Comparison of ENCODE assay signal across 13 cellular contexts in the genomic region with DNA sequence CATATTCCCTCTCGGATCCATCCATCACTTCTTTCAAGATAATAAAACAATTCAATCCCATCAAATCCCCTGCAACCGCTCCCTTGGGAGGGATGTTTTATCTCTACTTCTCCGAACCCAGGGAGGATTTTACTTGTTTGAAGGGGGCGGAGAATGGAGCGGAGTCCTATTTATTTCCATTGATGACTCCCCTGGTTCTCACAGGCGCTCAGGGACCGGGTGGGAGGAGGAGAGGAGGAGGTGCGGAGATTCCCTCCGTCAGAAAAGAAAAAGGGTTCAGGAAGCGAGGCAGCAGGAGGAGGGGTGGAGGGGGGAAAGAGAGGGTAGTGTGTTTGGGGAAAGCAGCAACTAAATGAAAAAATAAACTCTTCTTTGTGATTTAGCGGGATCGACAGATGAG. TPM values are rescaled to one million over a fixed set of nuclear protein-coding genes. Genes with fewer than 3 reads are reported as not detected.
DNase-seq lines count a peak whose midpoint lies in the region; ATAC-seq and TF ChIP-seq lines count a peak whose summit lies in the region.
"Had no signal": no experiment of that assay in that cellular context is flagged by ENCODE, and none has a peak within 500 bp of the region (broad histone marks: within the 10 kb centered on the region; RNA-seq: fewer than 3 reads in every experiment).

No MANE protein-coding gene starts in this region.

- peak overlapping the region; percentile 79 for H3K4me3 Mint-ChIP-seq in central memory CD8-positive, alpha-beta T cell
- H3K4me3 Mint-ChIP-seq in mesothelial cell of epicardium: peak overlapping the region; percentile 84

- H3K27ac ChIP-seq in upper lobe of left lung: peak overlapping the region; percentile 78 to 96 (median 88)
- H3K27ac ChIP-seq: HL-60 had no signal

- peaks cover 10% of the 10 kb centered on the region for H3K36me3 Mint-ChIP-seq in central memory CD8-positive, alpha-beta T cell (ENCODE audit: insufficient read depth)
- H3K36me3 Mint-ChIP-seq in mesothelial cell of epicardium: no peaks in the 10 kb centered on the region

- peaks cover 27% of the 10 kb centered on the region for H3K4me1 Mint-ChIP-seq in central memory CD8-positive, alpha-beta T cell
- H3K4me1 Mint-ChIP-seq in mesothelial cell of epicardium: peaks cover 34% of the 10 kb centered on the region

- H3K4me1 ChIP-seq in upper lobe of left lung: peaks cover 8 to 18% (median 14%) of the 10 kb centered on the region in 4 donors
- H3K4me1 ChIP-seq: HAP-1 had no signal

- H3K9me3 Mint-ChIP-seq in central memory CD8-positive, alpha-beta T cell: no peaks in the 10 kb centered on the region
- H3K9me3 Mint-ChIP-seq in mesothelial cell of epicardium: no peaks in the 10 kb centered on the region

- H3K36me3 ChIP-seq in upper lobe of left lung: no peaks in the 10 kb centered on the region
- H3K36me3 ChIP-seq: HAP-1 had no signal

- TF ChIP-seq CTCF in mesothelial cell of epicardium (IDR thresholded peaks at IDR 0.05; ENCODE audit: unreplicated experiment): no peak
- no peak for TF ChIP-seq CTCF in upper lobe of left lung (IDR thresholded peaks at IDR 0.05)

- peak overlapping the region; percentile 64 to 76 (median 70) for H3K4me3 ChIP-seq in upper lobe of left lung
- H3K4me3 ChIP-seq: HAP-1 had no signal

- no peaks in the 10 kb centered on the region for H3K9me3 ChIP-seq in upper lobe of left lung
- H3K9me3 ChIP-seq: HAP-1, SK-N-SH had no signal

- ATAC-seq in Right ventricle myocardium inferior (no peak), upper lobe of left lung (ENCODE audit: low FRiP score in 2 of 2) (no peak), GM18867 (IDR thresholded peaks at IDR 0.05; ENCODE audit: unreplicated experiment) (no peak), HG02938 (IDR thresholded peaks at IDR 0.05; ENCODE audit: unreplicated experiment) (no peak), GM21737 (IDR thresholded peaks at IDR 0.05; ENCODE audit: unreplicated experiment) (no peak)
- ATAC-seq in central memory CD8-positive, alpha-beta T cell (replicated peaks; ENCODE audit: extremely low read depth, poor library complexity, severe bottlenecking): no peak

- no peak overlapping the region for H3K27ac Mint-ChIP-seq in central memory CD8-positive, alpha-beta T cell (ENCODE audit: low read depth)
- H3K27ac Mint-ChIP-seq in mesothelial cell of epicardium: peak overlapping the region; percentile 60

- H3K27me3 ChIP-seq in upper lobe of left lung: peaks cover 0 to 4% (median 0%) of the 10 kb centered on the region in 4 donors

- H3K27me3 Mint-ChIP-seq in central memory CD8-positive, alpha-beta T cell: peaks cover 76% of the 10 kb centered on the region
- H3K27me3 Mint-ChIP-seq in mesothelial cell of epicardium (ENCODE audit: low read depth): peaks cover 40% of the 10 kb centered on the region

- WGBS in upper lobe of left lung, 2 donors: 20 to 23% methylated on average over 12 of the region's 12 CpGs

- TF ChIP-seq POLR2A in upper lobe of left lung (IDR thresholded peaks at IDR 0.05): peak in 2 of 4 donors; percentile 16 to 54

- no peak for TF ChIP-seq EP300 in upper lobe of left lung (IDR thresholded peaks at IDR 0.05)

- intact Hi-C loops in Right ventricle myocardium inferior (cut with DNase I): loop anchor here (5.0 kb wide), 1 partner anchor 148 kb away; the partner anchor contains the start of gene PRDM5
- intact Hi-C loops in cardiac septum (cut with DNase I): loop anchor here (5.0 kb wide), 1 partner anchor 148 kb away; the partner anchor contains the start of gene PRDM5

- DNase-seq in Right ventricle myocardium inferior (ENCODE audit: missing footprints): peak; percentile 31
- DNase-seq in cardiac septum (ENCODE audit: low spot score): no peak
- no peak for DNase-seq in central memory CD8-positive, alpha-beta T cell (ENCODE audit: low spot score in 2 of 2)
- no peak for DNase-seq in mesothelial cell of epicardium (ENCODE audit: low spot score in 2 of 2, unreplicated experiment in 2 of 2)
- no peak for DNase-seq in upper lobe of left lung
- DNase-seq: NCI-H1930 had no signal

RNA-seq across cellular contexts. Expression of gene NDNF, which starts 2.1 kb away (rescaled TPM):
- total RNA-seq in Right ventricle myocardium inferior (8.1 TPM), cardiac septum (5.1 TPM), mesothelial cell of epicardium (8.6 to 10.1 TPM (median 9.9 TPM) in 3 replicates), upper lobe of left lung (100 to 1,000 TPM in 4 of 6 donors, 10 to 100 TPM in 2; 52.4 to 180 (median 129) TPM)
- total RNA-seq: renal cortical epithelial cell had no signal
